ENCODE assay signal across 8 cellular contexts in genomic region chr13:41193919-41194824, GRCh38. TPM values are rescaled to one million over a fixed set of nuclear protein-coding genes. Genes with fewer than 3 reads are reported as not detected.
A peak's percentile ranks its signal among the peaks of the same experiment; 100 is the strongest.
DNase-seq lines count a peak whose midpoint lies in the region; ATAC-seq, FAIRE-seq and TF ChIP-seq lines count a peak whose summit lies in the region.

Gene KBTBD7, minus strand, starts transcription at chr13:41194569. Its CDS starts 312 bp downstream, at chr13:41194257.

- peak within 1 kb of the TSS; percentile 57 to 60 for H3K9ac ChIP-seq in kidney (ENCODE audit: low read length in 2 of 2)

- H3K36me3 Mint-ChIP-seq in chondrocyte (ENCODE audit: low read depth), result peaks cover 11% of the 10 kb centered on the region

- peak within 1 kb of the TSS; percentile 86 for H3K4me3 Mint-ChIP-seq in chondrocyte (ENCODE audit: unreplicated experiment)

- peaks cover 14 to 16% of the 10 kb centered on the region in 2 donors for H3K4me1 ChIP-seq in kidney (ENCODE audit: control insufficient read depth in 1 of 2, insufficient read depth in 1 of 2, low read depth in 1 of 2, low read length in 2 of 2)

- CTCF ChIA-PET in BJ (lab: Yijun Ruan, JAX), result no interaction called here

- ATAC-seq in HG03457 (IDR thresholded peaks at IDR 0.05; ENCODE audit: unreplicated experiment), result peak; percentile 90

- H3K27ac ChIP-seq in kidney (ENCODE audit: low read depth in 2 of 2, low read length in 2 of 2), result peak within 1 kb of the TSS; percentile 83 to 87

- peaks cover 11% of the 10 kb centered on the region for H3K9me3 Mint-ChIP-seq in chondrocyte (ENCODE audit: low read depth)

- no peaks in the 10 kb centered on the region for H3K27me3 ChIP-seq in BJ (ENCODE audit: control insufficient read depth, insufficient read depth, low read length)

- H3K4me3 ChIP-seq in BJ (ENCODE audit: low read depth, low read length), result peak within 1 kb of the TSS; percentile 56
- peak within 1 kb of the TSS; percentile 78 to 90 for H3K4me3 ChIP-seq in kidney (ENCODE audit: low read length in 2 of 2)

- H3K9me3 ChIP-seq in kidney (ENCODE audit: control insufficient read depth in 1 of 2, low read length in 2 of 2), result no peaks in the 10 kb centered on the region

- intact Hi-C loops in kidney (cut with DNase I), result no loop called here

- peak within 1 kb of the TSS; percentile 96 for H3K27ac Mint-ChIP-seq in chondrocyte (ENCODE audit: unreplicated experiment)

- peak; percentile 37 for FAIRE-seq in kidney (lab: Jason Lieb, UNC)

- POLR2A ChIA-PET in BJ (lab: Charles Lee), result interaction anchor here (0.6 to 0.7 kb wide), 2 partner anchors 131 to 137 kb away, joined by 3 to 4 read pairs; no protein-coding TSS in a partner anchor

- H3K27me3 Mint-ChIP-seq in chondrocyte (ENCODE audit: low read depth), result no peaks in the 10 kb centered on the region

- TF ChIP-seq CTCF in BJ (IDR thresholded peaks at IDR 0.05; ENCODE audit: insufficient read depth, low read depth, low read length) (no peak), chondrocyte (IDR thresholded peaks at IDR 0.05) (peak; percentile 32), kidney (IDR thresholded peaks at IDR 0.05; ENCODE audit: borderline replicate concordance, extremely low read depth, insufficient read depth) (no peak)

- no peaks in the 10 kb centered on the region for H3K36me3 ChIP-seq in BJ (ENCODE audit: control insufficient read depth, insufficient read depth, low read length)
- H3K36me3 ChIP-seq in kidney (ENCODE audit: control insufficient read depth in 1 of 2, insufficient read depth in 2 of 2, low read length in 2 of 2), result peaks cover 0 to 2% of the 10 kb centered on the region in 2 donors

- H3K4me1 Mint-ChIP-seq in chondrocyte (ENCODE audit: low read depth), result peaks cover 30% of the 10 kb centered on the region

- peak; percentile 85 for DNase-seq in BJ (ENCODE audit: low read depth)
- peak; percentile 72 for DNase-seq in GM19240 (ENCODE audit: insufficient read length, low spot score)
- DNase-seq in NCI-H524 (lab: John Stamatoyannopoulos, UW), result peak; percentile 69 to 87
- DNase-seq in activated CD4-positive, alpha-beta T cell treated with anti-CD3 and anti-CD28 coated beads for 24 hours (ENCODE audit: low read depth in 2 of 2), result peak; percentile 89 to 91
- peak; percentile 97 for DNase-seq in chondrocyte (ENCODE audit: low spot score)
- peak; percentile 98 for DNase-seq in kidney
- peak; percentile 78 to 88 for DNase-seq in stimulated activated CD4-positive, alpha-beta T cell treated with anti-CD3 and anti-CD28 coated beads, Interleukin-15, amount 100 ng/mL, for 1 hour (ENCODE audit: low read depth in 1 of 2, low spot score in 1 of 2)

RNA-seq across cellular contexts. Expression of gene KBTBD7, which starts in this region (rescaled TPM):
- polyA plus RNA-seq in BJ (2011; rRNA removed) (3.2 and 3.4 TPM in 2 replicates), kidney (ENCODE audit: insufficient read depth, low read depth, low replicate concordance) (4.3 TPM)
- polyA minus RNA-seq in BJ (2011; rRNA and poly(A)+ RNA removed), result 5.5 and 6.7 TPM in 2 replicates
- total RNA-seq in chondrocyte (10.6 to 14.3 TPM (median 11.2 TPM) in 3 replicates), kidney (8.4 TPM)

Comparison
In these comparisons a context has a peak if more than half of its experiments do, and no peak if none do; other contexts are left out.
1. Peak in every context shown above with its lines: DNase-seq, ATAC-seq, H3K4me3 ChIP-seq and H3K27ac ChIP-seq.